1 cellular context compared by ENCODE assay signal in the genomic region with DNA sequence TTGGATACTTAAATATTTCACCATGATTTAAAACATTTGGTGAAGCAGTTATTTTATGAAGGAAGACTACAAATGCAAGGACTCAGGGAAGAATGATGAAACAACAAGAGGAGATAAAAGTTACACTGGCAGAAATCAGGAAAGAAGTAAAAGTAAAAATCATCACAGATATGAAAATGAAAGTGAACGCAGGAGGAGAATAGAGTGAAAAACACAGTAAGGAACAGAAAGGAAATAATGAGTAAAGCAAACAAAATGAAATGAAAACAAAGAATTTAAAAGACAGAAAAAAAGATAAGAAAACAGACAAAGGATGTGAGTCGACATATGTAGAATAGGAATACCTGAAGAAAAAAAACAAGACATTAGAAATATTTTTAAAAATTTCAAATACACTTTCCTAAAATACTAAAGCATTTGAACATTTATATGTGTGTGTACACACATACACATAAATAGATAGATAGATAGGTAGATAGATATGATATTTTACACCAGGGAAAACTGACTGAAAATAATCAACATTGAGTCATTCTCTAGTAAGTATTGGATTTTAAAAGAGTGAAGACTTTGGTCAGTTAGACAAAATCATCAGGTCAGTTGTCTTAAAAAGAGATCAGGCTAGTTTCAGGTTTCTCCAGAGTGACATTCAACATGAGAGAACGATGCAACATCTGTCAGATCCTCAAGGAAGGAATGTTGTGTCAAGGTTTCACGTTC.
TF ChIP-seq lines count a peak whose summit lies in the region.

No MANE protein-coding gene starts in this region.

TF ChIP-seq in GM12878, 131 proteins besides CTCF, POLR2A, EP300 and RAD21:
- no peak for TF ChIP-seq MTA3 (IDR thresholded peaks at IDR 0.05; ENCODE audit: borderline replicate concordance, low read length)
- TF ChIP-seq, protein P1, sequence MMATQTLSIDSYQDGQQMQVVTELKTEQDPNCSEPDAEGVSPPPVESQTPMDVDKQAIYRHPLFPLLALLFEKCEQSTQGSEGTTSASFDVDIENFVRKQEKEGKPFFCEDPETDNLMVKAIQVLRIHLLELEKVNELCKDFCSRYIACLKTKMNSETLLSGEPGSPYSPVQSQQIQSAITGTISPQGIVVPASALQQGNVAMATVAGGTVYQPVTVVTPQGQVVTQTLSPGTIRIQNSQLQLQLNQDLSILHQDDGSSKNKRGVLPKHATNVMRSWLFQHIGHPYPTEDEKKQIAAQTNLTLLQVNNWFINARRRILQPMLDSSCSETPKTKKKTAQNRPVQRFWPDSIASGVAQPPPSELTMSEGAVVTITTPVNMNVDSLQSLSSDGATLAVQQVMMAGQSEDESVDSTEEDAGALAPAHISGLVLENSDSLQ (IDR thresholded peaks at IDR 0.05) = no peak
- no peak for TF ChIP-seq EZH2 (IDR thresholded peaks at IDR 0.05; ENCODE audit: borderline replicate concordance, control insufficient read depth, low read depth, low read length)
- TF ChIP-seq, protein P2, sequence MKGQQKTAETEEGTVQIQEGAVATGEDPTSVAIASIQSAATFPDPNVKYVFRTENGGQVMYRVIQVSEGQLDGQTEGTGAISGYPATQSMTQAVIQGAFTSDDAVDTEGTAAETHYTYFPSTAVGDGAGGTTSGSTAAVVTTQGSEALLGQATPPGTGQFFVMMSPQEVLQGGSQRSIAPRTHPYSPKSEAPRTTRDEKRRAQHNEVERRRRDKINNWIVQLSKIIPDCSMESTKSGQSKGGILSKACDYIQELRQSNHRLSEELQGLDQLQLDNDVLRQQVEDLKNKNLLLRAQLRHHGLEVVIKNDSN (IDR thresholded peaks at IDR 0.05; ENCODE audit: borderline replicate concordance, extremely low read length, insufficient read depth, low read depth, low read length) = no peak
- no peak for TF ChIP-seq ZNF217 (IDR thresholded peaks at IDR 0.05)
- no peak for TF ChIP-seq HDAC6 (IDR thresholded peaks at IDR 0.05; ENCODE audit: unreplicated experiment)
- peak; percentile 50; the same call in 1 of the 2 replicates for TF ChIP-seq NBN (IDR thresholded peaks at IDR 0.05)
- no peak for TF ChIP-seq SRF (IDR thresholded peaks at IDR 0.05; ENCODE audit: low read depth in 2 of 2, low read length in 2 of 2)
- TF ChIP-seq ATF7 (IDR thresholded peaks at IDR 0.05; ENCODE audit: low read depth) = peak; percentile 28; the same call in 1 of the 2 replicates
- no peak for TF ChIP-seq ESRRA (IDR thresholded peaks at IDR 0.05; ENCODE audit: low read length)
- TF ChIP-seq ZNF274 (IDR thresholded peaks at IDR 0.05; ENCODE audit: insufficient read depth, insufficient read length) = no peak
- TF ChIP-seq RAD51 (IDR thresholded peaks at IDR 0.05) = no peak
- no peak for TF ChIP-seq MTA2 (IDR thresholded peaks at IDR 0.05; ENCODE audit: low read depth)
- TF ChIP-seq PML (IDR thresholded peaks at IDR 0.05; ENCODE audit: low read length) = no peak
- no peak for TF ChIP-seq GATAD2B (conservative IDR thresholded peaks at IDR 0.05; ENCODE audit: low read depth)
- no peak for TF ChIP-seq CREM (IDR thresholded peaks at IDR 0.05; ENCODE audit: low read depth)
- no peak for TF ChIP-seq SUZ12 (IDR thresholded peaks at IDR 0.05; ENCODE audit: unreplicated experiment)
- TF ChIP-seq, protein P3, sequence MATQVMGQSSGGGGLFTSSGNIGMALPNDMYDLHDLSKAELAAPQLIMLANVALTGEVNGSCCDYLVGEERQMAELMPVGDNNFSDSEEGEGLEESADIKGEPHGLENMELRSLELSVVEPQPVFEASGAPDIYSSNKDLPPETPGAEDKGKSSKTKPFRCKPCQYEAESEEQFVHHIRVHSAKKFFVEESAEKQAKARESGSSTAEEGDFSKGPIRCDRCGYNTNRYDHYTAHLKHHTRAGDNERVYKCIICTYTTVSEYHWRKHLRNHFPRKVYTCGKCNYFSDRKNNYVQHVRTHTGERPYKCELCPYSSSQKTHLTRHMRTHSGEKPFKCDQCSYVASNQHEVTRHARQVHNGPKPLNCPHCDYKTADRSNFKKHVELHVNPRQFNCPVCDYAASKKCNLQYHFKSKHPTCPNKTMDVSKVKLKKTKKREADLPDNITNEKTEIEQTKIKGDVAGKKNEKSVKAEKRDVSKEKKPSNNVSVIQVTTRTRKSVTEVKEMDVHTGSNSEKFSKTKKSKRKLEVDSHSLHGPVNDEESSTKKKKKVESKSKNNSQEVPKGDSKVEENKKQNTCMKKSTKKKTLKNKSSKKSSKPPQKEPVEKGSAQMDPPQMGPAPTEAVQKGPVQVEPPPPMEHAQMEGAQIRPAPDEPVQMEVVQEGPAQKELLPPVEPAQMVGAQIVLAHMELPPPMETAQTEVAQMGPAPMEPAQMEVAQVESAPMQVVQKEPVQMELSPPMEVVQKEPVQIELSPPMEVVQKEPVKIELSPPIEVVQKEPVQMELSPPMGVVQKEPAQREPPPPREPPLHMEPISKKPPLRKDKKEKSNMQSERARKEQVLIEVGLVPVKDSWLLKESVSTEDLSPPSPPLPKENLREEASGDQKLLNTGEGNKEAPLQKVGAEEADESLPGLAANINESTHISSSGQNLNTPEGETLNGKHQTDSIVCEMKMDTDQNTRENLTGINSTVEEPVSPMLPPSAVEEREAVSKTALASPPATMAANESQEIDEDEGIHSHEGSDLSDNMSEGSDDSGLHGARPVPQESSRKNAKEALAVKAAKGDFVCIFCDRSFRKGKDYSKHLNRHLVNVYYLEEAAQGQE (IDR thresholded peaks at IDR 0.05; ENCODE audit: low read depth, low read length) = no peak
- TF ChIP-seq IKZF1 (conservative IDR thresholded peaks at IDR 0.05) = no peak
- TF ChIP-seq, protein P4, sequence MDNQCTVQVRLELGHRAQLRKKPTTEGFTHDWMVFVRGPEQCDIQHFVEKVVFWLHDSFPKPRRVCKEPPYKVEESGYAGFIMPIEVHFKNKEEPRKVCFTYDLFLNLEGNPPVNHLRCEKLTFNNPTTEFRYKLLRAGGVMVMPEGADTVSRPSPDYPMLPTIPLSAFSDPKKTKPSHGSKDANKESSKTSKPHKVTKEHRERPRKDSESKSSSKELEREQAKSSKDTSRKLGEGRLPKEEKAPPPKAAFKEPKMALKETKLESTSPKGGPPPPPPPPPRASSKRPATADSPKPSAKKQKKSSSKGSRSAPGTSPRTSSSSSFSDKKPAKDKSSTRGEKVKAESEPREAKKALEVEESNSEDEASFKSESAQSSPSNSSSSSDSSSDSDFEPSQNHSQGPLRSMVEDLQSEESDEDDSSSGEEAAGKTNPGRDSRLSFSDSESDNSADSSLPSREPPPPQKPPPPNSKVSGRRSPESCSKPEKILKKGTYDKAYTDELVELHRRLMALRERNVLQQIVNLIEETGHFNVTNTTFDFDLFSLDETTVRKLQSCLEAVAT (IDR thresholded peaks at IDR 0.05) = 0 out of 2 replicates have a peak, but pooled peaks have one; percentile 31
- TF ChIP-seq RBBP5 (conservative IDR thresholded peaks at IDR 0.05) = no peak
- TF ChIP-seq WRNIP1 (IDR thresholded peaks at IDR 0.05; ENCODE audit: borderline replicate concordance, low read depth, low read length) = no peak
- no peak for TF ChIP-seq KAT2A (conservative IDR thresholded peaks at IDR 0.05; ENCODE audit: control insufficient read depth, low read depth, low read length)
- no peak for TF ChIP-seq RB1 (IDR thresholded peaks at IDR 0.05; ENCODE audit: borderline replicate concordance)
- TF ChIP-seq, protein P5, sequence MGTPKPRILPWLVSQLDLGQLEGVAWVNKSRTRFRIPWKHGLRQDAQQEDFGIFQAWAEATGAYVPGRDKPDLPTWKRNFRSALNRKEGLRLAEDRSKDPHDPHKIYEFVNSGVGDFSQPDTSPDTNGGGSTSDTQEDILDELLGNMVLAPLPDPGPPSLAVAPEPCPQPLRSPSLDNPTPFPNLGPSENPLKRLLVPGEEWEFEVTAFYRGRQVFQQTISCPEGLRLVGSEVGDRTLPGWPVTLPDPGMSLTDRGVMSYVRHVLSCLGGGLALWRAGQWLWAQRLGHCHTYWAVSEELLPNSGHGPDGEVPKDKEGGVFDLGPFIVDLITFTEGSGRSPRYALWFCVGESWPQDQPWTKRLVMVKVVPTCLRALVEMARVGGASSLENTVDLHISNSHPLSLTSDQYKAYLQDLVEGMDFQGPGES (IDR thresholded peaks at IDR 0.05) = no peak
- no peak for TF ChIP-seq MEF2B (IDR thresholded peaks at IDR 0.05; ENCODE audit: partially characterized antibody, poor library complexity, severe bottlenecking)
- TF ChIP-seq ZNF384 (IDR thresholded peaks at IDR 0.05; ENCODE audit: borderline replicate concordance, low read depth, low read length) = no peak
TF ChIP-seq in GM12878: peak in this region for 3.
